1 cellular context compared by ENCODE assay signal in the genomic region with DNA sequence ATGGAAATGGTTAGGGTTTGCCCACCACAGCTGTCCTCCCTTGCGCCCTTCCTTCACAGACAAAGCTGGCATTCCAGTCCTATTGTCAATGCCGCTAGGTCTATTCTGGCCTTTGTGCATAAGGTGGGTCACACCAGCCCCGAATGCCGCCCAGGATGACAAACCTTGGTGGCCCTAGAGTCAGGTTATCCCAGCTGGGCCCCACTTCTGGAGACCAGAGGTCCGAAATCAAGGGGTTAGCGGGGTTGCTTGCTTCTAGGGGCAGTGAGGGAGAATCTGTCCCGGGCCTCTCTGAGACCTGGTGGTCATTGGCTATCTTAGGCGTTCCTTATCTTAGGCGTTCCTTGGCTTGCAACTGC.
TF ChIP-seq lines count a peak whose summit lies in the region.

No MANE protein-coding gene starts in this region.

TF ChIP-seq in GM23338, 12 proteins besides CTCF, POLR2A, EP300 and RAD21 (continued from another document):
- TF ChIP-seq, protein P1, sequence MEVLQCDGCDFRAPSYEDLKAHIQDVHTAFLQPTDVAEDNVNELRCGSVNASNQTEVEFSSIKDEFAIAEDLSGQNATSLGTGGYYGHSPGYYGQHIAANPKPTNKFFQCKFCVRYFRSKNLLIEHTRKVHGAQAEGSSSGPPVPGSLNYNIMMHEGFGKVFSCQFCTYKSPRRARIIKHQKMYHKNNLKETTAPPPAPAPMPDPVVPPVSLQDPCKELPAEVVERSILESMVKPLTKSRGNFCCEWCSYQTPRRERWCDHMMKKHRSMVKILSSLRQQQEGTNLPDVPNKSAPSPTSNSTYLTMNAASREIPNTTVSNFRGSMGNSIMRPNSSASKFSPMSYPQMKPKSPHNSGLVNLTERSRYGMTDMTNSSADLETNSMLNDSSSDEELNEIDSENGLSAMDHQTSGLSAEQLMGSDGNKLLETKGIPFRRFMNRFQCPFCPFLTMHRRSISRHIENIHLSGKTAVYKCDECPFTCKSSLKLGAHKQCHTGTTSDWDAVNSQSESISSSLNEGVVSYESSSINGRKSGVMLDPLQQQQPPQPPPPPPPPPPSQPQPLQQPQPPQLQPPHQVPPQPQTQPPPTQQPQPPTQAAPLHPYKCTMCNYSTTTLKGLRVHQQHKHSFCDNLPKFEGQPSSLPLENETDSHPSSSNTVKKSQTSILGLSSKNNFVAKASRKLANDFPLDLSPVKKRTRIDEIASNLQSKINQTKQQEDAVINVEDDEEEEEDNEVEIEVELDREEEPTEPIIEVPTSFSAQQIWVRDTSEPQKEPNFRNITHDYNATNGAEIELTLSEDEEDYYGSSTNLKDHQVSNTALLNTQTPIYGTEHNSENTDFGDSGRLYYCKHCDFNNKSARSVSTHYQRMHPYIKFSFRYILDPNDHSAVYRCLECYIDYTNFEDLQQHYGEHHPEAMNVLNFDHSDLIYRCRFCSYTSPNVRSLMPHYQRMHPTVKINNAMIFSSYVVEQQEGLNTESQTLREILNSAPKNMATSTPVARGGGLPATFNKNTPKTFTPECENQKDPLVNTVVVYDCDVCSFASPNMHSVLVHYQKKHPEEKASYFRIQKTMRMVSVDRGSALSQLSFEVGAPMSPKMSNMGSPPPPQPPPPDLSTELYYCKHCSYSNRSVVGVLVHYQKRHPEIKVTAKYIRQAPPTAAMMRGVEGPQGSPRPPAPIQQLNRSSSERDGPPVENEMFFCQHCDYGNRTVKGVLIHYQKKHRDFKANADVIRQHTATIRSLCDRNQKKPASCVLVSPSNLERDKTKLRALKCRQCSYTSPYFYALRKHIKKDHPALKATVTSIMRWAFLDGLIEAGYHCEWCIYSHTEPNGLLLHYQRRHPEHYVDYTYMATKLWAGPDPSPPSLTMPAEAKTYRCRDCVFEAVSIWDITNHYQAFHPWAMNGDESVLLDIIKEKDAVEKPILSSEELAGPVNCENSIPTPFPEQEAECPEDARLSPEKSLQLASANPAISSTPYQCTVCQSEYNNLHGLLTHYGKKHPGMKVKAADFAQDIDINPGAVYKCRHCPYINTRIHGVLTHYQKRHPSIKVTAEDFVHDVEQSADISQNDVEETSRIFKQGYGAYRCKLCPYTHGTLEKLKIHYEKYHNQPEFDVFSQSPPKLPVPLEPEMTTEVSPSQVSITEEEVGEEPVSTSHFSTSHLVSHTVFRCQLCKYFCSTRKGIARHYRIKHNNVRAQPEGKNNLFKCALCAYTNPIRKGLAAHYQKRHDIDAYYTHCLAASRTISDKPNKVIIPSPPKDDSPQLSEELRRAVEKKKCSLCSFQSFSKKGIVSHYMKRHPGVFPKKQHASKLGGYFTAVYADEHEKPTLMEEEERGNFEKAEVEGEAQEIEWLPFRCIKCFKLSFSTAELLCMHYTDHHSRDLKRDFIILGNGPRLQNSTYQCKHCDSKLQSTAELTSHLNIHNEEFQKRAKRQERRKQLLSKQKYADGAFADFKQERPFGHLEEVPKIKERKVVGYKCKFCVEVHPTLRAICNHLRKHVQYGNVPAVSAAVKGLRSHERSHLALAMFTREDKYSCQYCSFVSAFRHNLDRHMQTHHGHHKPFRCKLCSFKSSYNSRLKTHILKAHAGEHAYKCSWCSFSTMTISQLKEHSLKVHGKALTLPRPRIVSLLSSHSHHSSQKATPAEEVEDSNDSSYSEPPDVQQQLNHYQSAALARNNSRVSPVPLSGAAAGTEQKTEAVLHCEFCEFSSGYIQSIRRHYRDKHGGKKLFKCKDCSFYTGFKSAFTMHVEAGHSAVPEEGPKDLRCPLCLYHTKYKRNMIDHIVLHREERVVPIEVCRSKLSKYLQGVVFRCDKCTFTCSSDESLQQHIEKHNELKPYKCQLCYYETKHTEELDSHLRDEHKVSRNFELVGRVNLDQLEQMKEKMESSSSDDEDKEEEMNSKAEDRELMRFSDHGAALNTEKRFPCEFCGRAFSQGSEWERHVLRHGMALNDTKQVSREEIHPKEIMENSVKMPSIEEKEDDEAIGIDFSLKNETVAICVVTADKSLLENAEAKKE (CRISPR knock-in tag; IDR thresholded peaks at IDR 0.05), result no peak
- no peak for TF ChIP-seq STAT1 (IDR thresholded peaks at IDR 0.05; ENCODE audit: unreplicated experiment)
- no peak for TF ChIP-seq POLR2AphosphoS5 (IDR thresholded peaks at IDR 0.05; ENCODE audit: low read depth)
